ENCODE assay signal across 8 cellular contexts in the genomic region with DNA sequence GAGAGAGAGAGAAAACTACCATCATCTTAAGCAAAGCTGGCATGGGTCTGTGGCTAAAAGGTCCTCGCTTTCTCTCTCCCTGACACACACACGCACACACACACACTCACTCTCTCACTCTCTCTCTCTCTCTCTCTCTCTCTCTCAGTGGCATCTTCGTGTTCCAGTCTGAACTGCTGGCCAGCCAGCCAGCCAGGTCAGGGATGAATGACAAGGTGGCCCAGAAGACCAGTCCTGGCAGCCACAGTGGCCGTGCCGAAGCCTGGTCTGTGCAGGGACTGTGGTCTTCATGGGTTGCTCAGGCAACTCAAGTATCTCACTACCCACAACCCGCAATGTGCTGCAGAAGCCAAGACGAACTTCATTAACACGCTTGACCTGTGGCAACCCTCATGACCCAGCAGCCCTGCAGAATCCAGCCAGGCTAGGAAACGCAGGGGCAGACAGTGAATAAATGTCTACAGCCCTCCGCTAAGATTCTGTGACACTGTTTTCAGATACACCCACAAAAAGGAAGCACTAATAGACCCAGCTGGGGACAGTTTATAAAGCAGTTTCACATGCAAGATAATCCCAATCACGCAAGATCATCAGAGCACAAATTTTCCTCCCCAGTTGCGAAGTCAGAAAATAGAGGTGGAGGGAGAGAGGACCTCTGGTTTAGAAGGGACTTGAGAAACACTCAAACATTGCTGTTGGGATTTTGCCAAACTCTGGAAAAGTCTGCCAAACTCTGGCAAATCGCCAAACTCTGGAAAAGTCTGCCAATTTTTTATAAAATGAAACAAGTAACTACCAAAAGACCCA.
DNase-seq lines count a peak whose midpoint lies in the region; ATAC-seq and TF ChIP-seq lines count a peak whose summit lies in the region.

No MANE protein-coding gene starts in this region.

- no peak overlapping the region for H3K4me3 ChIP-seq in GM23338
- H3K4me3 ChIP-seq in smooth muscle cell = no peak overlapping the region

- H3F3A ChIP-seq in GM23338 (replicated peaks; ENCODE audit: low read depth) (no peaks in the 10 kb centered on the region), smooth muscle cell (ENCODE audit: low read depth) (peaks cover 6% of the 10 kb centered on the region)

- H2AFZ ChIP-seq in GM23338 = no peak overlapping the region
- no peak overlapping the region for H2AFZ ChIP-seq in smooth muscle cell (ENCODE audit: low read depth)

- peak overlapping the region; percentile 56 for H3K27ac ChIP-seq in GM23338 (ENCODE audit: low read depth)
- peak overlapping the region; percentile 72 for H3K27ac ChIP-seq in smooth muscle cell (ENCODE audit: low read depth)

- H3K4me1 ChIP-seq in GM23338 (ENCODE audit: insufficient read depth) (peaks cover 11% of the 10 kb centered on the region; the same call in 1 of the 2 replicates), smooth muscle cell (ENCODE audit: low read depth) (peaks cover 18% of the 10 kb centered on the region)

- TF ChIP-seq CTCF in GM23338 (conservative IDR thresholded peaks at IDR 0.05; ENCODE audit: low read depth in 2 of 2) (no peak), smooth muscle cell (IDR thresholded peaks at IDR 0.05; ENCODE audit: borderline replicate concordance, insufficient read depth, poor library complexity, severe bottlenecking) (no peak)

- peaks cover 30% of the 10 kb centered on the region for H3K4me1 Mint-ChIP-seq in GM23338

- ATAC-seq in GM23338 = no peak
- ATAC-seq in activated CD4-positive, CD25-positive, alpha-beta regulatory T cell treated with anti-CD3 and anti-CD28 coated beads, Interleukin-2, amount 50 U/mL, for 24 hours = no peak
- ATAC-seq in GM18858 (IDR thresholded peaks at IDR 0.05; ENCODE audit: unreplicated experiment) = no peak
- no peak for ATAC-seq in HG03175 (IDR thresholded peaks at IDR 0.05; ENCODE audit: unreplicated experiment)

- peaks cover 4% of the 10 kb centered on the region for H3K27me3 Mint-ChIP-seq in GM23338 (ENCODE audit: insufficient read depth, low read depth, poor library complexity)

- no peaks in the 10 kb centered on the region for H4K20me1 ChIP-seq in GM23338 (replicated peaks; ENCODE audit: insufficient read depth)
- no peaks in the 10 kb centered on the region for H4K20me1 ChIP-seq in smooth muscle cell (ENCODE audit: low read depth)

- peaks cover 14% of the 10 kb centered on the region; the same call in 2 of the 3 replicates for H3K36me3 Mint-ChIP-seq in GM23338 (ENCODE audit: low read depth)

- no peaks in the 10 kb centered on the region; the same call in 1 of the 2 replicates for H3K36me3 ChIP-seq in GM23338 (ENCODE audit: insufficient read depth)
- no peaks in the 10 kb centered on the region for H3K36me3 ChIP-seq in smooth muscle cell (ENCODE audit: low read depth)

- no peaks in the 10 kb centered on the region for H3K27me3 ChIP-seq in GM23338 (ENCODE audit: insufficient read depth)
- H3K27me3 ChIP-seq in smooth muscle cell (ENCODE audit: low read depth) = no peaks in the 10 kb centered on the region

- DNase-seq in GM23338 (ENCODE audit: low spot score) (no peak), NOMO-1 treated with DMSO at 0.1 percent for 48 hours (lab: John Stamatoyannopoulos, UW; ENCODE audit: unreplicated experiment) (peak; percentile 48), glomerular visceral epithelial cell (ENCODE audit: extremely low spot score) (peak; percentile 93), smooth muscle cell (lab: John Stamatoyannopoulos, UW; ENCODE audit: unreplicated experiment) (no peak), G401 (ENCODE audit: low spot score) (no peak)

- H3K27ac Mint-ChIP-seq in GM23338 = peak overlapping the region; percentile 70

- peaks cover 72% of the 10 kb centered on the region for H3K79me2 ChIP-seq in GM23338 (replicated peaks; ENCODE audit: insufficient read depth)
- peaks cover 12% of the 10 kb centered on the region for H3K79me2 ChIP-seq in smooth muscle cell (ENCODE audit: low read depth)

- peak overlapping the region; percentile 63 for H3K9ac ChIP-seq in smooth muscle cell (ENCODE audit: low read depth)

- 54% methylated on average over 13 of the region's 13 CpGs for WGBS in smooth muscle cell (ENCODE audit: low lambda C conversion rate)

- no peak overlapping the region for H3K4me3 Mint-ChIP-seq in GM23338

- H3K4me2 ChIP-seq in GM23338 (no peak overlapping the region), smooth muscle cell (peak overlapping the region; percentile 34)

- no peaks in the 10 kb centered on the region for H3K9me3 ChIP-seq in smooth muscle cell (replicated peaks; ENCODE audit: low read depth)

- H3K9me2 ChIP-seq in GM23338 (ENCODE audit: insufficient read depth) = 0 out of 2 replicates have a peak, but pooled peaks cover 4% of the 10 kb centered on the region

- H3K9me3 Mint-ChIP-seq in GM23338 = peaks cover 2% of the 10 kb centered on the region; the same call in 1 of the 3 replicates

- in situ Hi-C loops in G401 (cut with HindIII; ENCODE audit: low sequenced_read_pairs) = no loop called here

TF ChIP-seq in GM23338, 12 proteins besides CTCF, POLR2A, EP300 and RAD21 (continues in another document):
- TF ChIP-seq EZH2phosphoT487 (IDR thresholded peaks at IDR 0.05; ENCODE audit: unreplicated experiment) (no peak), ETS1 (IDR thresholded peaks at IDR 0.05) (no peak), NANOG (IDR thresholded peaks at IDR 0.05; ENCODE audit: borderline replicate concordance) (no peak), JUNB (IDR thresholded peaks at IDR 0.05; ENCODE audit: unreplicated experiment) (no peak)
- TF ChIP-seq, protein P1, sequence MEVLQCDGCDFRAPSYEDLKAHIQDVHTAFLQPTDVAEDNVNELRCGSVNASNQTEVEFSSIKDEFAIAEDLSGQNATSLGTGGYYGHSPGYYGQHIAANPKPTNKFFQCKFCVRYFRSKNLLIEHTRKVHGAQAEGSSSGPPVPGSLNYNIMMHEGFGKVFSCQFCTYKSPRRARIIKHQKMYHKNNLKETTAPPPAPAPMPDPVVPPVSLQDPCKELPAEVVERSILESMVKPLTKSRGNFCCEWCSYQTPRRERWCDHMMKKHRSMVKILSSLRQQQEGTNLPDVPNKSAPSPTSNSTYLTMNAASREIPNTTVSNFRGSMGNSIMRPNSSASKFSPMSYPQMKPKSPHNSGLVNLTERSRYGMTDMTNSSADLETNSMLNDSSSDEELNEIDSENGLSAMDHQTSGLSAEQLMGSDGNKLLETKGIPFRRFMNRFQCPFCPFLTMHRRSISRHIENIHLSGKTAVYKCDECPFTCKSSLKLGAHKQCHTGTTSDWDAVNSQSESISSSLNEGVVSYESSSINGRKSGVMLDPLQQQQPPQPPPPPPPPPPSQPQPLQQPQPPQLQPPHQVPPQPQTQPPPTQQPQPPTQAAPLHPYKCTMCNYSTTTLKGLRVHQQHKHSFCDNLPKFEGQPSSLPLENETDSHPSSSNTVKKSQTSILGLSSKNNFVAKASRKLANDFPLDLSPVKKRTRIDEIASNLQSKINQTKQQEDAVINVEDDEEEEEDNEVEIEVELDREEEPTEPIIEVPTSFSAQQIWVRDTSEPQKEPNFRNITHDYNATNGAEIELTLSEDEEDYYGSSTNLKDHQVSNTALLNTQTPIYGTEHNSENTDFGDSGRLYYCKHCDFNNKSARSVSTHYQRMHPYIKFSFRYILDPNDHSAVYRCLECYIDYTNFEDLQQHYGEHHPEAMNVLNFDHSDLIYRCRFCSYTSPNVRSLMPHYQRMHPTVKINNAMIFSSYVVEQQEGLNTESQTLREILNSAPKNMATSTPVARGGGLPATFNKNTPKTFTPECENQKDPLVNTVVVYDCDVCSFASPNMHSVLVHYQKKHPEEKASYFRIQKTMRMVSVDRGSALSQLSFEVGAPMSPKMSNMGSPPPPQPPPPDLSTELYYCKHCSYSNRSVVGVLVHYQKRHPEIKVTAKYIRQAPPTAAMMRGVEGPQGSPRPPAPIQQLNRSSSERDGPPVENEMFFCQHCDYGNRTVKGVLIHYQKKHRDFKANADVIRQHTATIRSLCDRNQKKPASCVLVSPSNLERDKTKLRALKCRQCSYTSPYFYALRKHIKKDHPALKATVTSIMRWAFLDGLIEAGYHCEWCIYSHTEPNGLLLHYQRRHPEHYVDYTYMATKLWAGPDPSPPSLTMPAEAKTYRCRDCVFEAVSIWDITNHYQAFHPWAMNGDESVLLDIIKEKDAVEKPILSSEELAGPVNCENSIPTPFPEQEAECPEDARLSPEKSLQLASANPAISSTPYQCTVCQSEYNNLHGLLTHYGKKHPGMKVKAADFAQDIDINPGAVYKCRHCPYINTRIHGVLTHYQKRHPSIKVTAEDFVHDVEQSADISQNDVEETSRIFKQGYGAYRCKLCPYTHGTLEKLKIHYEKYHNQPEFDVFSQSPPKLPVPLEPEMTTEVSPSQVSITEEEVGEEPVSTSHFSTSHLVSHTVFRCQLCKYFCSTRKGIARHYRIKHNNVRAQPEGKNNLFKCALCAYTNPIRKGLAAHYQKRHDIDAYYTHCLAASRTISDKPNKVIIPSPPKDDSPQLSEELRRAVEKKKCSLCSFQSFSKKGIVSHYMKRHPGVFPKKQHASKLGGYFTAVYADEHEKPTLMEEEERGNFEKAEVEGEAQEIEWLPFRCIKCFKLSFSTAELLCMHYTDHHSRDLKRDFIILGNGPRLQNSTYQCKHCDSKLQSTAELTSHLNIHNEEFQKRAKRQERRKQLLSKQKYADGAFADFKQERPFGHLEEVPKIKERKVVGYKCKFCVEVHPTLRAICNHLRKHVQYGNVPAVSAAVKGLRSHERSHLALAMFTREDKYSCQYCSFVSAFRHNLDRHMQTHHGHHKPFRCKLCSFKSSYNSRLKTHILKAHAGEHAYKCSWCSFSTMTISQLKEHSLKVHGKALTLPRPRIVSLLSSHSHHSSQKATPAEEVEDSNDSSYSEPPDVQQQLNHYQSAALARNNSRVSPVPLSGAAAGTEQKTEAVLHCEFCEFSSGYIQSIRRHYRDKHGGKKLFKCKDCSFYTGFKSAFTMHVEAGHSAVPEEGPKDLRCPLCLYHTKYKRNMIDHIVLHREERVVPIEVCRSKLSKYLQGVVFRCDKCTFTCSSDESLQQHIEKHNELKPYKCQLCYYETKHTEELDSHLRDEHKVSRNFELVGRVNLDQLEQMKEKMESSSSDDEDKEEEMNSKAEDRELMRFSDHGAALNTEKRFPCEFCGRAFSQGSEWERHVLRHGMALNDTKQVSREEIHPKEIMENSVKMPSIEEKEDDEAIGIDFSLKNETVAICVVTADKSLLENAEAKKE (CRISPR knock-in tag; IDR thresholded peaks at IDR 0.05) = no peak

Comparison
In these comparisons a context has a peak if more than half of its experiments do, and no peak if none do; other contexts are left out.
1. DNase-seq: peak in NOMO-1 treated with DMSO at 0.1 percent for 48 hours (single experiment) and glomerular visceral epithelial cell (single experiment); none in GM23338 (single experiment), smooth muscle cell (single experiment) and G401 (single experiment).